In the genomic region with DNA sequence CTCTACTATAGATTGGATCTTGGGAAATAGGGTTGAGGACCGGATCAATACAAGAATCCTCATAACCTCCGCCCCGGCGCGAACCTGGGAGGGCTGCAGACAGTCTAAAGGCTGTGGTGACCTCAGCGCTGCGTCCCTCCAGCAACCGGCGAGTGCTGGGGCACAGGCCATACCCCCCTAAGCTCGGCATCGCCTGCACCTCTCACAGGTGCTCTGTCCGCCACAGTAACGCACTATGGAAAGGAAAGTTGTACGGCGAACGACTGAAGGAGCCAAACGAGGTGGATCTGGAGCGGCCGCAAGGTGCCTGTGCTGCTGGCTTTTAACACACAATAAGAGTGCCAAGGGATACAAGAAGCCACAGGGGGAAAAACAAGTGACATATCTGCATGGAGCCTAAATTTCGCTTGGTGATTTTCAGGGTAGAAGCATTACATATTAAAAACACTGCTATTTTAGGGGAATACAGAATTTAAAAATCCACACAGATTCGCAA, we compare ENCODE assay signal across 8 cellular contexts. TPM values are rescaled to one million over a fixed set of nuclear protein-coding genes. Genes with fewer than 3 reads are reported as not detected.
DNase-seq lines count a peak whose midpoint lies in the region; ATAC-seq and TF ChIP-seq lines count a peak whose summit lies in the region.

No MANE protein-coding gene starts in this region.

- peaks cover 21% of the 10 kb centered on the region for H3K4me1 ChIP-seq in RWPE2 (ENCODE audit: insufficient read depth, poor library complexity, severe bottlenecking)

- H3K36me3 ChIP-seq in H7 (replicated peaks; ENCODE audit: control insufficient read depth, insufficient read depth, low read length) (peaks cover 15% of the 10 kb centered on the region), RWPE2 (ENCODE audit: low read depth) (peaks cover 27% of the 10 kb centered on the region)

- ATAC-seq in RWPE2 (ENCODE audit: low read depth): no peak
- ATAC-seq in HG03469 (IDR thresholded peaks at IDR 0.05; ENCODE audit: unreplicated experiment): no peak

- CTCF ChIA-PET in AG04450 (lab: Charles Lee): interaction anchor here (0.6 to 10.3 kb wide), 20 partner anchors 9 to 770 kb away, joined by 3 to 86 read pairs (median 8); a partner anchor contains a TSS

- no peak for TF ChIP-seq CTCF in AG04450 (IDR thresholded peaks at IDR 0.05; ENCODE audit: low read depth, low read length)
- no peak for TF ChIP-seq CTCF in RWPE2 (IDR thresholded peaks at IDR 0.05; ENCODE audit: poor library complexity, severe bottlenecking)

- no peak for DNase-seq in AG04450 (ENCODE audit: low read depth, low spot score)
- peak; percentile 64 for DNase-seq in H7
- no peak for DNase-seq in RWPE2 (ENCODE audit: low spot score)
- DNase-seq in stimulated activated CD4-positive, alpha-beta T cell treated with anti-CD3 and anti-CD28 coated beads, Interleukin-15, amount 100 ng/mL, for 24 hours: peak; percentile 62
- DNase-seq in NCI-H128 (lab: John Stamatoyannopoulos, UW; ENCODE audit: unreplicated experiment): no peak

- H3K9me3 ChIP-seq in AG04450 (ENCODE audit: control insufficient read depth, insufficient read depth, low read length): peaks cover 3% of the 10 kb centered on the region; the same call in 1 of the 2 replicates
- no peaks in the 10 kb centered on the region for H3K9me3 ChIP-seq in RWPE2 (ENCODE audit: severe bottlenecking)
- H3K9me3 ChIP-seq in iPS-18c (ENCODE audit: control insufficient read depth, insufficient read depth, low read length): no peaks in the 10 kb centered on the region

- no peaks in the 10 kb centered on the region for H3K27me3 ChIP-seq in AG04450 (ENCODE audit: control insufficient read depth, insufficient read depth, low read length)
- H3K27me3 ChIP-seq in H7 (ENCODE audit: control insufficient read depth, insufficient read depth, low read length): no peaks in the 10 kb centered on the region
- no peaks in the 10 kb centered on the region for H3K27me3 ChIP-seq in RWPE2 (ENCODE audit: insufficient read depth, poor library complexity, severe bottlenecking)

- H3K27ac ChIP-seq in AG04450 (ENCODE audit: low read depth, low read length) (peak overlapping the region; percentile 99), RWPE2 (ENCODE audit: poor library complexity, severe bottlenecking) (peak overlapping the region; percentile 84), adipose tissue (ENCODE audit: low read depth, low read length) (peak overlapping the region; percentile 90)

- POLR2A ChIA-PET in AG04450 (lab: Yijun Ruan, JAX): interaction anchor here (1.0 to 4.0 kb wide), 6 partner anchors 43 to 130 kb away, joined by 3 to 14 read pairs (median 6); no protein-coding TSS in a partner anchor

- H3K4me3 ChIP-seq in AG04450 (ENCODE audit: low read depth, low read length) (peak overlapping the region; percentile 81), H7 (ENCODE audit: insufficient read depth, low read depth, low read length) (peak overlapping the region; percentile 99), RWPE2 (ENCODE audit: severe bottlenecking) (peak overlapping the region; percentile 87), iPS-18c (ENCODE audit: insufficient read depth, low read depth, low read length) (peak overlapping the region; percentile 93)

- 1% methylated on average over 21 of the region's 21 CpGs for WGBS in adipose tissue, 3 donors

RNA-seq across cellular contexts. Expression of a gene that starts 1.4 kb away (rescaled TPM):
- polyA plus RNA-seq in AG04450 (2011; rRNA removed) (8.9 and 9.6 TPM in 2 replicates), adipose tissue (1 to 10 TPM; 1.7 to 5.1 (median 4.0) TPM)
- 59.1 and 68.1 TPM in 2 replicates for polyA minus RNA-seq in AG04450 (2011; rRNA and poly(A)+ RNA removed)
- 56.6 and 79.9 TPM in 2 replicates for total RNA-seq in H7 (2014; rRNA removed; shearing (Covaris generic))

RNA-seq across cellular contexts. Expression of a gene that starts 53.1 kb away (rescaled TPM):
- polyA plus RNA-seq in AG04450 (2011; rRNA removed): 77.2 and 98.8 TPM in 2 replicates
- 54.8 and 88.1 TPM in 2 replicates for polyA minus RNA-seq in AG04450 (2011; rRNA and poly(A)+ RNA removed)
- 0.41 and 0.42 TPM in 2 replicates for total RNA-seq in H7 (2014; rRNA removed; shearing (Covaris generic))
- 1 to 10 TPM in 2 of 3 donors, under 1 TPM in 1; 0.35 to 7.5 (median 2.9) TPM for polyA plus RNA-seq in adipose tissue

Comparison
In these comparisons a context has a peak if more than half of its experiments do, and no peak if none do; other contexts are left out.
1. DNase-seq: peak in H7 (single experiment) and stimulated activated CD4-positive, alpha-beta T cell treated with anti-CD3 and anti-CD28 coated beads, Interleukin-15, amount 100 ng/mL, for 24 hours (single experiment); none in AG04450 (single experiment), RWPE2 (single experiment) and NCI-H128 (single experiment).
2. Peak in every context shown above with its lines, with median percentiles within 50 percentile points of each other: H3K27ac ChIP-seq and H3K4me3 ChIP-seq.